ENCODE assay signal across 13 cellular contexts in genomic region chr9:80163889-80164288, GRCh38.
DNase-seq lines count a peak whose midpoint lies in the region; ATAC-seq and TF ChIP-seq lines count a peak whose summit lies in the region.
"Had no signal": no experiment of that assay in that cellular context is flagged by ENCODE, and none has a peak within 500 bp of the region (broad histone marks: within the 10 kb centered on the region; RNA-seq: fewer than 3 reads in every experiment).

No MANE protein-coding gene starts in this region.

- no peaks in the 10 kb centered on the region for H3K4me1 Mint-ChIP-seq in activated naive CD8-positive, alpha-beta T cell treated with anti-CD3 and anti-CD28 coated beads, Interleukin-2, amount 50 U/mL, for 24 hours

- H3K9me3 Mint-ChIP-seq in activated naive CD8-positive, alpha-beta T cell treated with anti-CD3 and anti-CD28 coated beads, Interleukin-2, amount 50 U/mL, for 24 hours: no peaks in the 10 kb centered on the region
- H3K9me3 Mint-ChIP-seq: activated T-cell treated with anti-CD3 and anti-CD28 coated beads, Interleukin-2, amount 50 U/mL, for 4 hours had no signal

- no peaks in the 10 kb centered on the region for H3K36me3 Mint-ChIP-seq in activated naive CD8-positive, alpha-beta T cell treated with anti-CD3 and anti-CD28 coated beads, Interleukin-2, amount 50 U/mL, for 24 hours (ENCODE audit: low read depth)

- no peak overlapping the region for H3K4me3 Mint-ChIP-seq in activated naive CD8-positive, alpha-beta T cell treated with anti-CD3 and anti-CD28 coated beads, Interleukin-2, amount 50 U/mL, for 24 hours
- H3K4me3 Mint-ChIP-seq: activated T-cell treated with anti-CD3 and anti-CD28 coated beads, Interleukin-2, amount 50 U/mL, for 4 hours had no signal

- in situ Hi-C loops in KBM-7 (cut with MboI; ENCODE audit: low pct_unique_long_range_greater_than_20kb, low sequenced_read_pairs): no loop called here

- no peak for TF ChIP-seq POLR2A in GM18505 (IDR thresholded peaks at IDR 0.05; ENCODE audit: borderline replicate concordance, extremely low read depth, insufficient read depth, insufficient read length)

- no peak for DNase-seq in activated naive CD8-positive, alpha-beta T cell treated with anti-CD3 and anti-CD28 coated beads, Interleukin-2, amount 50 U/mL, for 24 hours
- no peak for DNase-seq in activated gamma-delta T cell treated with Interleukin-2 at 50 U/mL for 16 hours
- DNase-seq in KBM-7: no peak
- DNase-seq in foreskin melanocyte: no peak
- DNase-seq: activated T-cell treated with anti-CD3 and anti-CD28 coated beads, Interleukin-2, amount 50 U/mL, for 4 hours; aorta; dermis blood vessel endothelial cell; NCI-H2029; stimulated activated naive CD4-positive, alpha-beta T cell treated with Interleukin-2 at 50 U/mL for 16 hours had no signal

- H3K27me3 Mint-ChIP-seq in activated naive CD8-positive, alpha-beta T cell treated with anti-CD3 and anti-CD28 coated beads, Interleukin-2, amount 50 U/mL, for 24 hours: no peaks in the 10 kb centered on the region

- ATAC-seq in GM18505 (IDR thresholded peaks at IDR 0.05; ENCODE audit: unreplicated experiment) (peak; percentile 71), GM19467 (IDR thresholded peaks at IDR 0.05; ENCODE audit: unreplicated experiment) (peak; percentile 77), HG02885 (IDR thresholded peaks at IDR 0.05; ENCODE audit: poor library complexity, unreplicated experiment) (peak; percentile 81), HG03565 (IDR thresholded peaks at IDR 0.05; ENCODE audit: unreplicated experiment) (peak; percentile 91)
- no peak for ATAC-seq in activated naive CD8-positive, alpha-beta T cell treated with anti-CD3 and anti-CD28 coated beads, Interleukin-2, amount 50 U/mL, for 24 hours
- ATAC-seq: activated T-cell treated with anti-CD3 and anti-CD28 coated beads, Interleukin-2, amount 50 U/mL, for 4 hours had no signal

- H3K27ac Mint-ChIP-seq in activated naive CD8-positive, alpha-beta T cell treated with anti-CD3 and anti-CD28 coated beads, Interleukin-2, amount 50 U/mL, for 24 hours: no peak overlapping the region
